In the genomic region with DNA sequence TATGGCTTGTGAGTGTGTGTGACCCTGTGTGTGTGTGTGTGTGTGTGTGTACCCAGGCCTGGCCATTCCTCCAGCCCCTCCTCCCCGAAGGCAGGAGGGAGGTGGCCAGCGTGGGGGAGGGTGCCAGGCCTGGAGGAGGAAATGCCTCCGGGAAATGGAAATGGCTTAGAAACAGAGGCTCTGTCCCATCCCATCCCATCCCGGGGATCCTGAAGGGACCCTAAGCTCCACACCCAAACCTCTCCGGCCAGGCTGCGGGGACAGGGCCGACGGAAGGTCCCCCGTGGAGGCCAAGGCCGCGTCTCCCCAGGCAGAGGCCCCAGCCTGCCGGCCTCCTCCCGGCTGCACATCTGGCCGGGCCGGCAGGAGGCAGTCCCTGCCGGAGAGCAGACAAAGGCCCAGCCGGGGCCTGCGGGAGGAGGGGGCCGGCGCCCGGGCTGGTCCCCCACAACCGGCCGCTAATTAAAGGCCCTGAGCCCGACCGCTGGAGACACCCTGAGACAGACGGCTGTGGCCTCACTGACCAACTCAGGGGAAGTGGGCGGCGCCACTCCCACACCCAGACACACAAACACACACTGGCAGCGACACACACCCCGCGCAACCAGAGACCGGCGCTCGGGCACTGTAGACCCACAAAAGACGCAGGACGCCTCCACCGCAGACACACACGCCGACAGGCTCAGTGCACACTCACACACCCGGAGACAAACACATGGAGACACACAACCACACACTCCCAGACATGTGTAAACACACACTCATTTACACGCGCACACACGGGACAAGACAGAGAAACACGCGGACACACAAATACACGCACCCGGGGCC, we compare ENCODE assay signal across 1 cellular context.
TF ChIP-seq lines count a peak whose summit lies in the region.

No MANE protein-coding gene starts in this region.

TF ChIP-seq in HepG2, 621 proteins besides CTCF, POLR2A, EP300 and RAD21 (continued from another document):
- TF ChIP-seq, protein P1, sequence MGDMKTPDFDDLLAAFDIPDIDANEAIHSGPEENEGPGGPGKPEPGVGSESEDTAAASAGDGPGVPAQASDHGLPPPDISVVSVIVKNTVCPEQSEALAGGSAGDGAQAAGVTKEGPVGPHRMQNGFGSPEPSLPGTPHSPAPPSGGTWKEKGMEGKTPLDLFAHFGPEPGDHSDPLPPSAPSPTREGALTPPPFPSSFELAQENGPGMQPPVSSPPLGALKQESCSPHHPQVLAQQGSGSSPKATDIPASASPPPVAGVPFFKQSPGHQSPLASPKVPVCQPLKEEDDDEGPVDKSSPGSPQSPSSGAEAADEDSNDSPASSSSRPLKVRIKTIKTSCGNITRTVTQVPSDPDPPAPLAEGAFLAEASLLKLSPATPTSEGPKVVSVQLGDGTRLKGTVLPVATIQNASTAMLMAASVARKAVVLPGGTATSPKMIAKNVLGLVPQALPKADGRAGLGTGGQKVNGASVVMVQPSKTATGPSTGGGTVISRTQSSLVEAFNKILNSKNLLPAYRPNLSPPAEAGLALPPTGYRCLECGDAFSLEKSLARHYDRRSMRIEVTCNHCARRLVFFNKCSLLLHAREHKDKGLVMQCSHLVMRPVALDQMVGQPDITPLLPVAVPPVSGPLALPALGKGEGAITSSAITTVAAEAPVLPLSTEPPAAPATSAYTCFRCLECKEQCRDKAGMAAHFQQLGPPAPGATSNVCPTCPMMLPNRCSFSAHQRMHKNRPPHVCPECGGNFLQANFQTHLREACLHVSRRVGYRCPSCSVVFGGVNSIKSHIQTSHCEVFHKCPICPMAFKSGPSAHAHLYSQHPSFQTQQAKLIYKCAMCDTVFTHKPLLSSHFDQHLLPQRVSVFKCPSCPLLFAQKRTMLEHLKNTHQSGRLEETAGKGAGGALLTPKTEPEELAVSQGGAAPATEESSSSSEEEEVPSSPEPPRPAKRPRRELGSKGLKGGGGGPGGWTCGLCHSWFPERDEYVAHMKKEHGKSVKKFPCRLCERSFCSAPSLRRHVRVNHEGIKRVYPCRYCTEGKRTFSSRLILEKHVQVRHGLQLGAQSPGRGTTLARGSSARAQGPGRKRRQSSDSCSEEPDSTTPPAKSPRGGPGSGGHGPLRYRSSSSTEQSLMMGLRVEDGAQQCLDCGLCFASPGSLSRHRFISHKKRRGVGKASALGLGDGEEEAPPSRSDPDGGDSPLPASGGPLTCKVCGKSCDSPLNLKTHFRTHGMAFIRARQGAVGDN (CRISPR knock-in tag; IDR thresholded peaks at IDR 0.05) = peak; percentile 54; the same call in 1 of the 2 replicates
- peak; percentile 58; the same call in 1 of the 2 replicates for TF ChIP-seq ZNF768 (CRISPR knock-in tag; IDR thresholded peaks at IDR 0.05)
- TF ChIP-seq, protein P2, sequence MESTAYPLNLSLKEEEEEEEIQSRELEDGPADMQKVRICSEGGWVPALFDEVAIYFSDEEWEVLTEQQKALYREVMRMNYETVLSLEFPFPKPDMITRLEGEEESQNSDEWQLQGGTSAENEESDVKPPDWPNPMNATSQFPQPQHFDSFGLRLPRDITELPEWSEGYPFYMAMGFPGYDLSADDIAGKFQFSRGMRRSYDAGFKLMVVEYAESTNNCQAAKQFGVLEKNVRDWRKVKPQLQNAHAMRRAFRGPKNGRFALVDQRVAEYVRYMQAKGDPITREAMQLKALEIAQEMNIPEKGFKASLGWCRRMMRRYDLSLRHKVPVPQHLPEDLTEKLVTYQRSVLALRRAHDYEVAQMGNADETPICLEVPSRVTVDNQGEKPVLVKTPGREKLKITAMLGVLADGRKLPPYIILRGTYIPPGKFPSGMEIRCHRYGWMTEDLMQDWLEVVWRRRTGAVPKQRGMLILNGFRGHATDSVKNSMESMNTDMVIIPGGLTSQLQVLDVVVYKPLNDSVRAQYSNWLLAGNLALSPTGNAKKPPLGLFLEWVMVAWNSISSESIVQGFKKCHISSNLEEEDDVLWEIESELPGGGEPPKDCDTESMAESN (CRISPR knock-in tag; conservative IDR thresholded peaks at IDR 0.05) = no peak; the same call in 1 of the 2 replicates
- no peak for TF ChIP-seq SOX6 (IDR thresholded peaks at IDR 0.05)
- peak; percentile 37; the same call in 1 of the 2 replicates for TF ChIP-seq SOX6 (CRISPR knock-in tag; IDR thresholded peaks at IDR 0.05)
- TF ChIP-seq, protein P3, sequence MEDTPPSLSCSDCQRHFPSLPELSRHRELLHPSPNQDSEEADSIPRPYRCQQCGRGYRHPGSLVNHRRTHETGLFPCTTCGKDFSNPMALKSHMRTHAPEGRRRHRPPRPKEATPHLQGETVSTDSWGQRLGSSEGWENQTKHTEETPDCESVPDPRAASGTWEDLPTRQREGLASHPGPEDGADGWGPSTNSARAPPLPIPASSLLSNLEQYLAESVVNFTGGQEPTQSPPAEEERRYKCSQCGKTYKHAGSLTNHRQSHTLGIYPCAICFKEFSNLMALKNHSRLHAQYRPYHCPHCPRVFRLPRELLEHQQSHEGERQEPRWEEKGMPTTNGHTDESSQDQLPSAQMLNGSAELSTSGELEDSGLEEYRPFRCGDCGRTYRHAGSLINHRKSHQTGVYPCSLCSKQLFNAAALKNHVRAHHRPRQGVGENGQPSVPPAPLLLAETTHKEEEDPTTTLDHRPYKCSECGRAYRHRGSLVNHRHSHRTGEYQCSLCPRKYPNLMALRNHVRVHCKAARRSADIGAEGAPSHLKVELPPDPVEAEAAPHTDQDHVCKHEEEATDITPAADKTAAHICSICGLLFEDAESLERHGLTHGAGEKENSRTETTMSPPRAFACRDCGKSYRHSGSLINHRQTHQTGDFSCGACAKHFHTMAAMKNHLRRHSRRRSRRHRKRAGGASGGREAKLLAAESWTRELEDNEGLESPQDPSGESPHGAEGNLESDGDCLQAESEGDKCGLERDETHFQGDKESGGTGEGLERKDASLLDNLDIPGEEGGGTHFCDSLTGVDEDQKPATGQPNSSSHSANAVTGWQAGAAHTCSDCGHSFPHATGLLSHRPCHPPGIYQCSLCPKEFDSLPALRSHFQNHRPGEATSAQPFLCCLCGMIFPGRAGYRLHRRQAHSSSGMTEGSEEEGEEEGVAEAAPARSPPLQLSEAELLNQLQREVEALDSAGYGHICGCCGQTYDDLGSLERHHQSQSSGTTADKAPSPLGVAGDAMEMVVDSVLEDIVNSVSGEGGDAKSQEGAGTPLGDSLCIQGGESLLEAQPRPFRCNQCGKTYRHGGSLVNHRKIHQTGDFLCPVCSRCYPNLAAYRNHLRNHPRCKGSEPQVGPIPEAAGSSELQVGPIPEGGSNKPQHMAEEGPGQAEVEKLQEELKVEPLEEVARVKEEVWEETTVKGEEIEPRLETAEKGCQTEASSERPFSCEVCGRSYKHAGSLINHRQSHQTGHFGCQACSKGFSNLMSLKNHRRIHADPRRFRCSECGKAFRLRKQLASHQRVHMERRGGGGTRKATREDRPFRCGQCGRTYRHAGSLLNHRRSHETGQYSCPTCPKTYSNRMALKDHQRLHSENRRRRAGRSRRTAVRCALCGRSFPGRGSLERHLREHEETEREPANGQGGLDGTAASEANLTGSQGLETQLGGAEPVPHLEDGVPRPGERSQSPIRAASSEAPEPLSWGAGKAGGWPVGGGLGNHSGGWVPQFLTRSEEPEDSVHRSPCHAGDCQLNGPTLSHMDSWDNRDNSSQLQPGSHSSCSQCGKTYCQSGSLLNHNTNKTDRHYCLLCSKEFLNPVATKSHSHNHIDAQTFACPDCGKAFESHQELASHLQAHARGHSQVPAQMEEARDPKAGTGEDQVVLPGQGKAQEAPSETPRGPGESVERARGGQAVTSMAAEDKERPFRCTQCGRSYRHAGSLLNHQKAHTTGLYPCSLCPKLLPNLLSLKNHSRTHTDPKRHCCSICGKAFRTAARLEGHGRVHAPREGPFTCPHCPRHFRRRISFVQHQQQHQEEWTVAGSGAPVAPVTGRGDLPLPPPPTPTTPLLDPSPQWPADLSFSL (CRISPR knock-in tag; IDR thresholded peaks at IDR 0.05) = peak; percentile 98
- TF ChIP-seq, protein P4, sequence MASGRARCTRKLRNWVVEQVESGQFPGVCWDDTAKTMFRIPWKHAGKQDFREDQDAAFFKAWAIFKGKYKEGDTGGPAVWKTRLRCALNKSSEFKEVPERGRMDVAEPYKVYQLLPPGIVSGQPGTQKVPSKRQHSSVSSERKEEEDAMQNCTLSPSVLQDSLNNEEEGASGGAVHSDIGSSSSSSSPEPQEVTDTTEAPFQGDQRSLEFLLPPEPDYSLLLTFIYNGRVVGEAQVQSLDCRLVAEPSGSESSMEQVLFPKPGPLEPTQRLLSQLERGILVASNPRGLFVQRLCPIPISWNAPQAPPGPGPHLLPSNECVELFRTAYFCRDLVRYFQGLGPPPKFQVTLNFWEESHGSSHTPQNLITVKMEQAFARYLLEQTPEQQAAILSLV (CRISPR knock-in tag; IDR thresholded peaks at IDR 0.05; ENCODE audit: borderline replicate concordance) = peak; percentile 72; the same call in 1 of the 2 replicates
- TF ChIP-seq, protein P5, sequence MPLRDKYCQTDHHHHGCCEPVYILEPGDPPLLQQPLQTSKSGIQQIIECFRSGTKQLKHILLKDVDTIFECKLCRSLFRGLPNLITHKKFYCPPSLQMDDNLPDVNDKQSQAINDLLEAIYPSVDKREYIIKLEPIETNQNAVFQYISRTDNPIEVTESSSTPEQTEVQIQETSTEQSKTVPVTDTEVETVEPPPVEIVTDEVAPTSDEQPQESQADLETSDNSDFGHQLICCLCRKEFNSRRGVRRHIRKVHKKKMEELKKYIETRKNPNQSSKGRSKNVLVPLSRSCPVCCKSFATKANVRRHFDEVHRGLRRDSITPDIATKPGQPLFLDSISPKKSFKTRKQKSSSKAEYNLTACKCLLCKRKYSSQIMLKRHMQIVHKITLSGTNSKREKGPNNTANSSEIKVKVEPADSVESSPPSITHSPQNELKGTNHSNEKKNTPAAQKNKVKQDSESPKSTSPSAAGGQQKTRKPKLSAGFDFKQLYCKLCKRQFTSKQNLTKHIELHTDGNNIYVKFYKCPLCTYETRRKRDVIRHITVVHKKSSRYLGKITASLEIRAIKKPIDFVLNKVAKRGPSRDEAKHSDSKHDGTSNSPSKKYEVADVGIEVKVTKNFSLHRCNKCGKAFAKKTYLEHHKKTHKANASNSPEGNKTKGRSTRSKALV (CRISPR knock-in tag; IDR thresholded peaks at IDR 0.05) = no peak
- TF ChIP-seq, protein P6, sequence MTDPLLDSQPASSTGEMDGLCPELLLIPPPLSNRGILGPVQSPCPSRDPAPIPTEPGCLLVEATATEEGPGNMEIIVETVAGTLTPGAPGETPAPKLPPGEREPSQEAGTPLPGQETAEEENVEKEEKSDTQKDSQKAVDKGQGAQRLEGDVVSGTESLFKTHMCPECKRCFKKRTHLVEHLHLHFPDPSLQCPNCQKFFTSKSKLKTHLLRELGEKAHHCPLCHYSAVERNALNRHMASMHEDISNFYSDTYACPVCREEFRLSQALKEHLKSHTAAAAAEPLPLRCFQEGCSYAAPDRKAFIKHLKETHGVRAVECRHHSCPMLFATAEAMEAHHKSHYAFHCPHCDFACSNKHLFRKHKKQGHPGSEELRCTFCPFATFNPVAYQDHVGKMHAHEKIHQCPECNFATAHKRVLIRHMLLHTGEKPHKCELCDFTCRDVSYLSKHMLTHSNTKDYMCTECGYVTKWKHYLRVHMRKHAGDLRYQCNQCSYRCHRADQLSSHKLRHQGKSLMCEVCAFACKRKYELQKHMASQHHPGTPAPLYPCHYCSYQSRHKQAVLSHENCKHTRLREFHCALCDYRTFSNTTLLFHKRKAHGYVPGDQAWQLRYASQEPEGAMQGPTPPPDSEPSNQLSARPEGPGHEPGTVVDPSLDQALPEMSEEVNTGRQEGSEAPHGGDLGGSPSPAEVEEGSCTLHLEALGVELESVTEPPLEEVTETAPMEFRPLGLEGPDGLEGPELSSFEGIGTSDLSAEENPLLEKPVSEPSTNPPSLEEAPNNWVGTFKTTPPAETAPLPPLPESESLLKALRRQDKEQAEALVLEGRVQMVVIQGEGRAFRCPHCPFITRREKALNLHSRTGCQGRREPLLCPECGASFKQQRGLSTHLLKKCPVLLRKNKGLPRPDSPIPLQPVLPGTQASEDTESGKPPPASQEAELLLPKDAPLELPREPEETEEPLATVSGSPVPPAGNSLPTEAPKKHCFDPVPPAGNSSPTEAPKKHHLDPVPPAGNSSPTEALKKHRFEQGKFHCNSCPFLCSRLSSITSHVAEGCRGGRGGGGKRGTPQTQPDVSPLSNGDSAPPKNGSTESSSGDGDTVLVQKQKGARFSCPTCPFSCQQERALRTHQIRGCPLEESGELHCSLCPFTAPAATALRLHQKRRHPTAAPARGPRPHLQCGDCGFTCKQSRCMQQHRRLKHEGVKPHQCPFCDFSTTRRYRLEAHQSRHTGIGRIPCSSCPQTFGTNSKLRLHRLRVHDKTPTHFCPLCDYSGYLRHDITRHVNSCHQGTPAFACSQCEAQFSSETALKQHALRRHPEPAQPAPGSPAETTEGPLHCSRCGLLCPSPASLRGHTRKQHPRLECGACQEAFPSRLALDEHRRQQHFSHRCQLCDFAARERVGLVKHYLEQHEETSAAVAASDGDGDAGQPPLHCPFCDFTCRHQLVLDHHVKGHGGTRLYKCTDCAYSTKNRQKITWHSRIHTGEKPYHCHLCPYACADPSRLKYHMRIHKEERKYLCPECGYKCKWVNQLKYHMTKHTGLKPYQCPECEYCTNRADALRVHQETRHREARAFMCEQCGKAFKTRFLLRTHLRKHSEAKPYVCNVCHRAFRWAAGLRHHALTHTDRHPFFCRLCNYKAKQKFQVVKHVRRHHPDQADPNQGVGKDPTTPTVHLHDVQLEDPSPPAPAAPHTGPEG (CRISPR knock-in tag; IDR thresholded peaks at IDR 0.05) = 0 out of 2 replicates have a peak, but pooled peaks have one; percentile 31
- peak; percentile 19; the same call in 1 of the 2 replicates for TF ChIP-seq SALL1 (CRISPR knock-in tag; IDR thresholded peaks at IDR 0.05)
- TF ChIP-seq, protein P7, sequence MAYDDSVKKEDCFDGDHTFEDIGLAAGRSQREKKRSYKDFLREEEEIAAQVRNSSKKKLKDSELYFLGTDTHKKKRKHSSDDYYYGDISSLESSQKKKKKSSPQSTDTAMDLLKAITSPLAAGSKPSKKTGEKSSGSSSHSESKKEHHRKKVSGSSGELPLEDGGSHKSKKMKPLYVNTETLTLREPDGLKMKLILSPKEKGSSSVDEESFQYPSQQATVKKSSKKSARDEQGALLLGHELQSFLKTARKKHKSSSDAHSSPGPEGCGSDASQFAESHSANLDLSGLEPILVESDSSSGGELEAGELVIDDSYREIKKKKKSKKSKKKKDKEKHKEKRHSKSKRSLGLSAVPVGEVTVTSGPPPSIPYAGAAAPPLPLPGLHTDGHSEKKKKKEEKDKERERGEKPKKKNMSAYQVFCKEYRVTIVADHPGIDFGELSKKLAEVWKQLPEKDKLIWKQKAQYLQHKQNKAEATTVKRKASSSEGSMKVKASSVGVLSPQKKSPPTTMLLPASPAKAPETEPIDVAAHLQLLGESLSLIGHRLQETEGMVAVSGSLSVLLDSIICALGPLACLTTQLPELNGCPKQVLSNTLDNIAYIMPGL (CRISPR knock-in tag; IDR thresholded peaks at IDR 0.05; ENCODE audit: borderline replicate concordance in 1 of 2, low read depth in 1 of 2) = peak in 1 of 2 experiments; percentile 61; a peak in 2 of 4 replicates
- TF ChIP-seq PITX1 (CRISPR knock-in tag; IDR thresholded peaks at IDR 0.05) = no peak
- peak; percentile 11; the same call in 1 of the 2 replicates for TF ChIP-seq MYC (CRISPR knock-in tag; IDR thresholded peaks at IDR 0.05; ENCODE audit: borderline replicate concordance)
- no peak for TF ChIP-seq SNAPC2 (CRISPR knock-in tag; IDR thresholded peaks at IDR 0.05)
- TF ChIP-seq NRL (CRISPR knock-in tag; IDR thresholded peaks at IDR 0.05; ENCODE audit: borderline replicate concordance) = peak; percentile 70; the same call in 1 of the 2 replicates
